ENCODE assay signal across 16 cellular contexts in genomic region chr6:36686668-36687513, GRCh38. TPM values are rescaled to one million over a fixed set of nuclear protein-coding genes. Genes with fewer than 3 reads are reported as not detected.
DNase-seq lines count a peak whose midpoint lies in the region; ATAC-seq, FAIRE-seq and TF ChIP-seq lines count a peak whose summit lies in the region.
"Had no signal": no experiment of that assay in that cellular context is flagged by ENCODE, and none has a peak within 500 bp of the region (broad histone marks: within the 10 kb centered on the region; RNA-seq: fewer than 3 reads in every experiment).

No MANE protein-coding gene starts in this region.

- FAIRE-seq in HepG2 (lab: Jason Lieb, UNC): no peak

- POLR2A ChIA-PET in RWPE1 (lab: Yijun Ruan, JAX; ENCODE audit: low non-redundant PET) (interaction anchor here (0.5 kb wide), 1 partner anchor 172 kb away, joined by 8 read pairs; no protein-coding TSS in a partner anchor), HepG2 (lab: Yijun Ruan, JAX) (interaction anchor here (1.0 to 2.4 kb wide), 3 partner anchors 9 to 43 kb away, joined by 4 to 10 read pairs (median 9); partner anchors contain the start of gene CDKN1A)

- H2AFZ ChIP-seq in HepG2 (ENCODE audit: low read length): no peak overlapping the region

- H3K27ac ChIP-seq in RWPE1 (peak overlapping the region; percentile 99), HepG2 (ENCODE audit: extremely low read length, insufficient read depth, low read length) (no peak overlapping the region)

- H4K20me1 ChIP-seq in HepG2 (ENCODE audit: insufficient read depth, low read length): peaks cover 56% of the 10 kb centered on the region

- no peak overlapping the region for H3K4me2 ChIP-seq in HepG2 (ENCODE audit: low read depth, low read length)

- BruUV-seq in HepG2 (replicated peaks; lab: Mats Ljungman, UMichigan): no TSS peak

- TF ChIP-seq EP300 in HepG2 (IDR thresholded peaks at IDR 0.05; ENCODE audit: low read depth in 2 of 2, low read length in 2 of 2) (no peak), HepG2 (CRISPR knock-in tag; IDR thresholded peaks at IDR 0.05; ENCODE audit: borderline replicate concordance) (no peak)

- TF ChIP-seq POLR2A in GM10847 (IDR thresholded peaks at IDR 0.05; ENCODE audit: extremely low read depth, insufficient read length) (peak; percentile 8), HepG2 (IDR thresholded peaks at IDR 0.05; ENCODE audit: insufficient read depth in 1 of 2, low read depth in 2 of 2, low read length in 2 of 2) (no peak)

- H3K27me3 ChIP-seq in HepG2 (ENCODE audit: control insufficient read depth in 1 of 2, insufficient read depth in 2 of 2, low read length in 2 of 2): peaks cover 6 to 27% of the 10 kb centered on the region in 2 experiments; a peak in 3 of 5 replicates
- H3K27me3 ChIP-seq: spleen had no signal

- no peak overlapping the region for H3K4me3 ChIP-seq in HepG2 (replicated peaks in 1 of 3; ENCODE audit: insufficient read depth in 1 of 3, low read depth in 2 of 3, low read length in 3 of 3)
- H3K4me3 ChIP-seq: spleen had no signal

- H3K9me3 ChIP-seq in HepG2 (ENCODE audit: low read length): no peaks in the 10 kb centered on the region
- H3K9me3 ChIP-seq: spleen had no signal

- CTCF ChIA-PET in RWPE1 (lab: Yijun Ruan, JAX): interaction anchor here (0.6 to 0.7 kb wide), 2 partner anchors 15 to 23 kb away, joined by 3 to 4 read pairs; no protein-coding TSS in a partner anchor
- CTCF ChIA-PET in HepG2 (lab: Yijun Ruan, JAX; ENCODE audit: low intra/inter-chr PET ratio, low total read pairs): no interaction called here

- whole genome bisulfite sequencing in HepG2 (ENCODE audit: low lambda C conversion rate): 94% methylated on average over 10 of the region's 10 CpGs

- ATAC-seq in HepG2: no peak
- ATAC-seq: left colon had no signal

- H3K36me3 ChIP-seq in HepG2 (replicated peaks in 1 of 2; ENCODE audit: control insufficient read depth in 1 of 2, insufficient read depth in 2 of 2, low read length in 2 of 2): peaks cover 28 to 49% of the 10 kb centered on the region in 2 experiments

- intact Hi-C loops in HepG2 (cut with micrococcal nuclease; ENCODE audit: unreplicated experiment): no loop called here

- no peak for TF ChIP-seq RAD21 in HepG2 (CRISPR knock-in tag; IDR thresholded peaks at IDR 0.05)

- DNase-seq in ACHN: peak; percentile 23
- no peak for DNase-seq in RWPE1 (ENCODE audit: low spot score)
- no peak for DNase-seq in HepG2 (ENCODE audit: low spot score)
- no peak for DNase-seq in central memory CD4-positive, alpha-beta T cell
- DNase-seq in SIG-M5 treated with dmso at 0.1 percent for 504 hours (lab: John Stamatoyannopoulos, UW; ENCODE audit: unreplicated experiment): no peak
- DNase-seq in NCI-H146 (lab: John Stamatoyannopoulos, UW): no peak
- DNase-seq in NCI-H526 (lab: John Stamatoyannopoulos, UW): no peak
- DNase-seq: activated CD4-positive, alpha-beta T cell treated with anti-CD3 and anti-CD28 coated beads, Interleukin-2, amount 10 ng/mL, durations not matched to agents 24 days and 14 days; DND-41; H9; left colon; NCI-H226; NK-92 treated with Interleukin-12 subunit alpha and Interleukin-12 subunit beta, amount 100 ng/mL, for 24 hours; spleen had no signal

- H3K79me2 ChIP-seq in HepG2 (ENCODE audit: insufficient read depth, low read length): peaks cover 14% of the 10 kb centered on the region

- in situ Hi-C loops in ACHN (cut with HindIII; ENCODE audit: low pct_ligation_motif_present, low pct_unique_long_range_greater_than_20kb, low sequenced_read_pairs) (no loop called here), HepG2 (cut with HindIII; ENCODE audit: extremely low pct_ligation_motif_present, low pct_unique_long_range_greater_than_20kb) (no loop called here)

- TF ChIP-seq CTCF in RWPE1 (conservative IDR thresholded peaks at IDR 0.05; ENCODE audit: low read depth) (no peak), HepG2 (CRISPR knock-in tag; IDR thresholded peaks at IDR 0.05) (no peak)

- H3K4me1 ChIP-seq in HepG2 (ENCODE audit: insufficient read depth, low read length): peaks cover 21% of the 10 kb centered on the region

- no peak overlapping the region for H3K9ac ChIP-seq in HepG2 (ENCODE audit: insufficient read depth, low read depth, low read length)

TF ChIP-seq in HepG2, 621 proteins besides CTCF, POLR2A, EP300 and RAD21 (continues in another document):
- no peak for TF ChIP-seq ZBTB2 (CRISPR knock-in tag; IDR thresholded peaks at IDR 0.05; ENCODE audit: low read depth)
- no peak for TF ChIP-seq ZNF44 (CRISPR knock-in tag; IDR thresholded peaks at IDR 0.05)
- 0 out of 2 replicates have a peak, but pooled peaks have one; percentile 35 for TF ChIP-seq POLR2AphosphoS5 (IDR thresholded peaks at IDR 0.05; ENCODE audit: low read depth, low read length)
- TF ChIP-seq POLR2G (IDR thresholded peaks at IDR 0.05; ENCODE audit: low read depth, low read length): peak; percentile 38
- no peak for TF ChIP-seq ZNF790 (CRISPR knock-in tag; IDR thresholded peaks at IDR 0.05; ENCODE audit: borderline replicate concordance)
- TF ChIP-seq NFE2L2 (IDR thresholded peaks at IDR 0.05; ENCODE audit: low read length): no peak
- TF ChIP-seq TCF7 (IDR thresholded peaks at IDR 0.05; ENCODE audit: low read depth): 0 out of 2 replicates have a peak, but pooled peaks have one; percentile 7
- no peak for TF ChIP-seq FOXA1 (IDR thresholded peaks at IDR 0.05)
- no peak for TF ChIP-seq FOXA1 (CRISPR knock-in tag; IDR thresholded peaks at IDR 0.05)
- peak; percentile 81; the same call in 1 of the 2 replicates for TF ChIP-seq POLR2AphosphoS2 (IDR thresholded peaks at IDR 0.05; ENCODE audit: low read depth, low read length)
- TF ChIP-seq FOXM1 (CRISPR knock-in tag; IDR thresholded peaks at IDR 0.05): no peak
- TF ChIP-seq EHMT2 (IDR thresholded peaks at IDR 0.05; ENCODE audit: borderline replicate concordance, low read depth, low read length): no peak

RNA-seq across cellular contexts. Expression of gene CDKN1A, which starts 8.4 kb away (rescaled TPM):
- 56.0 and 60.7 TPM in 2 replicates for total RNA-seq in HepG2 (2016; rRNA removed; fragmentation: Illumina TruSeq; extraction: Trizol)
- total RNA-seq in HepG2 (2016; cell fraction: cytosol; rRNA removed; fragmentation: Illumina TruSeq; extraction: Trizol; ENCODE audit: low read depth): 14.1 and 14.6 TPM in 2 replicates
- 60.2 and 60.7 TPM in 2 replicates for total RNA-seq in HepG2 (2016; cell fraction: insoluble cytoplasmic fraction; rRNA removed; fragmentation: Illumina TruSeq; extraction: Trizol)
- 35.8 and 37.2 TPM in 2 replicates for total RNA-seq in HepG2 (2016; cell fraction: membrane; rRNA removed; fragmentation: Illumina TruSeq; extraction: Trizol)
- 39.4 and 41.1 TPM in 2 replicates for total RNA-seq in HepG2 (2016; cell fraction: nucleus; rRNA removed; fragmentation: Illumina TruSeq; extraction: Trizol)
- polyA plus RNA-seq in HepG2 (2011; rRNA removed): 92.1 and 131 TPM in 2 replicates
- polyA plus RNA-seq in HepG2 (2011; cell fraction: cytosol; rRNA removed): 101 and 109 TPM in 2 replicates
- 99.7 and 130 TPM in 2 replicates for polyA plus RNA-seq in HepG2 (2011; cell fraction: nucleus; rRNA removed)
- polyA plus RNA-seq in HepG2 (2012): 25.4 and 74.5 TPM in 2 replicates
- polyA plus RNA-seq in HepG2 (2016; cell fraction: cytosol; fragmentation: Illumina TruSeq; extraction: Trizol; ENCODE audit: low read depth): 11.7 and 12.8 TPM in 2 replicates
- polyA plus RNA-seq in HepG2 (2016; cell fraction: insoluble cytoplasmic fraction; fragmentation: Illumina TruSeq; extraction: Trizol; ENCODE audit: low read depth): 67.9 and 74.3 TPM in 2 replicates
- 27.1 and 27.5 TPM in 2 replicates for polyA plus RNA-seq in HepG2 (2016; cell fraction: membrane; fragmentation: Illumina TruSeq; extraction: Trizol; ENCODE audit: low read depth)
- 70.1 and 78.2 TPM in 2 replicates for polyA plus RNA-seq in HepG2 (2016; cell fraction: nucleus; fragmentation: Illumina TruSeq; extraction: Trizol; ENCODE audit: insufficient read depth, low read depth)
- polyA minus RNA-seq in HepG2 (2011; rRNA and poly(A)+ RNA removed; ENCODE audit: low replicate concordance): 52.9 and 74.7 TPM in 2 replicates
- polyA minus RNA-seq in HepG2 (2011; cell fraction: cytosol; rRNA and poly(A)+ RNA removed): 33.1 and 37.9 TPM in 2 replicates
- 23.8 and 39.9 TPM in 2 replicates for polyA minus RNA-seq in HepG2 (2011; cell fraction: nucleus; rRNA and poly(A)+ RNA removed)

RNA-seq across cellular contexts. Expression of gene RAB44, which starts 10.7 kb away (rescaled TPM):
- not detected in 2 replicates for total RNA-seq in HepG2 (2016; rRNA removed; fragmentation: Illumina TruSeq; extraction: Trizol)
- not detected in 2 replicates for total RNA-seq in HepG2 (2016; cell fraction: cytosol; rRNA removed; fragmentation: Illumina TruSeq; extraction: Trizol; ENCODE audit: low read depth)
- not detected in 2 replicates for total RNA-seq in HepG2 (2016; cell fraction: insoluble cytoplasmic fraction; rRNA removed; fragmentation: Illumina TruSeq; extraction: Trizol)
- total RNA-seq in HepG2 (2016; cell fraction: membrane; rRNA removed; fragmentation: Illumina TruSeq; extraction: Trizol): not detected in 2 replicates
- total RNA-seq in HepG2 (2016; cell fraction: nucleus; rRNA removed; fragmentation: Illumina TruSeq; extraction: Trizol): not detected in 2 replicates
- polyA plus RNA-seq in HepG2 (2011; rRNA removed): not detected in 2 replicates
- polyA plus RNA-seq in HepG2 (2011; cell fraction: cytosol; rRNA removed): not detected in 2 replicates
- 0.09 TPM in 1 of 2 replicates, not detected in the other for polyA plus RNA-seq in HepG2 (2011; cell fraction: nucleus; rRNA removed)
- polyA plus RNA-seq in HepG2 (2012): not detected in 2 replicates
- polyA plus RNA-seq in HepG2 (2016; cell fraction: cytosol; fragmentation: Illumina TruSeq; extraction: Trizol; ENCODE audit: low read depth): not detected in 2 replicates
- polyA plus RNA-seq in HepG2 (2016; cell fraction: insoluble cytoplasmic fraction; fragmentation: Illumina TruSeq; extraction: Trizol; ENCODE audit: low read depth): not detected in 2 replicates
- not detected in 2 replicates for polyA plus RNA-seq in HepG2 (2016; cell fraction: membrane; fragmentation: Illumina TruSeq; extraction: Trizol; ENCODE audit: low read depth)
- polyA plus RNA-seq in HepG2 (2016; cell fraction: nucleus; fragmentation: Illumina TruSeq; extraction: Trizol; ENCODE audit: insufficient read depth, low read depth): 0.13 TPM in 1 of 2 replicates, not detected in the other
- polyA minus RNA-seq in HepG2 (2011; rRNA and poly(A)+ RNA removed; ENCODE audit: low replicate concordance): 0.02 TPM in 1 of 2 replicates, not detected in the other
- polyA minus RNA-seq in HepG2 (2011; cell fraction: cytosol; rRNA and poly(A)+ RNA removed): not detected in 2 replicates
- 0.13 TPM in 1 of 2 replicates, not detected in the other for polyA minus RNA-seq in HepG2 (2011; cell fraction: nucleus; rRNA and poly(A)+ RNA removed)
- total RNA-seq: activated CD4-positive, alpha-beta T cell treated with anti-CD3 and anti-CD28 coated beads, Interleukin-2, amount 10 ng/mL, durations not matched to agents 24 days and 14 days; activated T-helper 2 cell treated with anti-CD3 and anti-CD28 coated beads, Interferon-gamma antibody, Interleukin-2, Interleukin-4, amounts not matched to agents 10 μg/mL and 5 μg/mL and 100 μg/mL, durations not matched to agents 14 hours and 24 hours and 36 hours; H9 had no signal
